ENCODE assay signal across 28 cellular contexts in the genomic region with DNA sequence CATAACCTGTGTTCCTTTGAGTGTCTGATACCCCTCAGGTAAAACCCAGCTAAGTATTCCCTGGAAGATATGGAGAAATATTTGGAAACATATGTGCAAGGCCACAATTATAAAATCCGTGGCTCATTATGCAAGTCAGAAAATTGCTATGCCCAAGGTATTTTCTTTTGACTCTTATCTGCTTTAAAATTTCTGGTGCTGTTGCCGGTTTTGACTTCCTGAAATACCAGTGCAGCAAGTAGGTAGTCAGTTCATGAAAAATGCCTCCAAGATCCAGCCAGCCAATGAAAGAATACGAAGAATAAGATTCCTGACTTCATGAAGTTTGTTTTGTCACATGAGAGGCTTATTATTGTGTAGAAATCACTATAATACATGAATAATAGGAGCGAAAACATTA.
"Had no signal": no experiment of that assay in that cellular context is flagged by ENCODE, and none has a peak within 500 bp of the region (broad histone marks: within the 10 kb centered on the region; RNA-seq: fewer than 3 reads in every experiment).

No MANE protein-coding gene starts in this region.

- H3K4me1 ChIP-seq: left lung, lower lobe of right lung, neural progenitor cell, right atrium auricular region, stomach, testis, thyroid gland, transverse colon had no signal

- H3K27me3 ChIP-seq: left lung, neural progenitor cell, neutrophil, right atrium auricular region, stomach, testis, thyroid gland, transverse colon had no signal

- H3K27ac Mint-ChIP-seq: immature natural killer cell; natural killer cell; nephron progenitor cell; neural progenitor cell; progenitor cell of endocrine pancreas; stimulated activated naive B cell treated with anti-CD40 and anti-IgM and Interleukin-4, amounts not matched to agents 10 μg/mL and 1 μg/mL and 100 μg/mL, for 72 hours had no signal

- H3K36me3 ChIP-seq: left lung, lower lobe of right lung, neural progenitor cell, neutrophil, right atrium auricular region, thyroid gland, transverse colon had no signal

- DNase-seq: hypothalamus; immature natural killer cell; kidney; left colon; left lung; lower lobe of right lung; mammary epithelial cell; mesenchymal stem cell; naive B cell; natural killer cell; nephron progenitor cell; occipital lobe; stimulated activated CD4-positive, alpha-beta T cell treated with anti-CD3 and anti-CD28 coated beads, Interleukin-12 subunit alpha, Interleukin-12 subunit beta, amount 100 ng/mL, for 4 hours; stimulated activated CD4-positive, alpha-beta T cell treated with anti-CD3 and anti-CD28 coated beads, Interleukin-15, amount 100 ng/mL, for 24 hours; stimulated activated CD4-positive, alpha-beta T cell treated with anti-CD3 and anti-CD28 coated beads, Interleukin-2, amount 100 ng/mL, for 24 hours; stimulated activated CD4-positive, alpha-beta T cell treated with anti-CD3 and anti-CD28 coated beads, Interleukin-4, amount 100 ng/mL, for 1 hour; stimulated activated naive B cell treated with anti-CD40 and anti-IgM and Interleukin-4, amounts not matched to agents 10 μg/mL and 1 μg/mL and 100 μg/mL, for 72 hours; stimulated activated naive CD8-positive, alpha-beta T cell treated with anti-CD3 and anti-CD28 coated beads, Interleukin-15, Interleukin-2, amounts not matched to agents 100 U/mL and 50 U/mL, for 24 hours; stomach; testis; thyroid gland; transverse colon had no signal

- H3K27ac ChIP-seq: left lung, lower lobe of right lung, neural progenitor cell, neutrophil, right atrium auricular region, skin epidermis, stomach, testis, thyroid gland, transverse colon had no signal

- H3K4me2 ChIP-seq: neural progenitor cell had no signal

- H2AFZ ChIP-seq: neural progenitor cell had no signal

- ATAC-seq: left colon; left lung; lower lobe of right lung; natural killer cell; sciatic nerve; stimulated activated naive B cell treated with anti-CD40 and anti-IgM and Interleukin-4, amounts not matched to agents 10 μg/mL and 1 μg/mL and 100 μg/mL, for 72 hours; stimulated activated naive CD8-positive, alpha-beta T cell treated with anti-CD3 and anti-CD28 coated beads, Interleukin-15, Interleukin-2, amounts not matched to agents 100 U/mL and 50 U/mL, for 24 hours had no signal

- H3K9me3 ChIP-seq: testis, thyroid gland had no signal

- H3K4me1 Mint-ChIP-seq: immature natural killer cell, natural killer cell, nephron progenitor cell, neural progenitor cell had no signal

- H3K4me3 Mint-ChIP-seq: immature natural killer cell; natural killer cell; nephron progenitor cell; neural progenitor cell; stimulated activated naive B cell treated with anti-CD40 and anti-IgM and Interleukin-4, amounts not matched to agents 10 μg/mL and 1 μg/mL and 100 μg/mL, for 72 hours had no signal

- H3K4me3 ChIP-seq: left lung, lower lobe of right lung, neural progenitor cell, right atrium auricular region, skin epidermis, stomach, testis, thyroid gland, transverse colon had no signal
